In genomic region chr20:51022803-51023616, GRCh38 we compare ENCODE assay signal across 8 cellular contexts. TPM values are rescaled to one million over a fixed set of nuclear protein-coding genes. Genes with fewer than 3 reads are reported as not detected.
A peak's percentile ranks its signal among the peaks of the same experiment; 100 is the strongest.
DNase-seq lines count a peak whose midpoint lies in the region; ATAC-seq and TF ChIP-seq lines count a peak whose summit lies in the region.

TSS of gene KCNG1 (minus strand) at chr20:51023107. CDS start at chr20:51010338, 12,769 bp downstream.

- H3K27me3 ChIP-seq in IMR-90 (ENCODE audit: control insufficient read depth, insufficient read depth, low read length): peaks cover 4% of the 10 kb centered on the region; the same call in 1 of the 2 replicates

- intact Hi-C loops in IMR-90 (cut with micrococcal nuclease): no loop called here

- peak within 1 kb of the TSS; percentile 76 for H3K4me3 ChIP-seq in IMR-90 (ENCODE audit: insufficient read depth, low read depth, low read length)
- peak within 1 kb of the TSS; percentile 62 for H3K4me3 ChIP-seq in WI38 (ENCODE audit: low read depth, low read length)
- peak within 1 kb of the TSS; percentile 74 for H3K4me3 ChIP-seq in coronary artery

- H3K4me2 ChIP-seq in IMR-90 (ENCODE audit: low read depth, low read length): peak within 1 kb of the TSS; percentile 87

- ATAC-seq in IMR-90 (ENCODE audit: low read depth) (peak; percentile 99), left lobe of liver (peak; percentile 97)

- H4K91ac ChIP-seq in IMR-90 (ENCODE audit: insufficient read depth, low read depth, low read length): peak within 1 kb of the TSS; percentile 82

- CTCF ChIA-PET in IMR-90 (lab: Yijun Ruan, JAX): interaction anchor here (0.6 kb wide), 1 partner anchor 337 kb away, joined by 3 read pairs; no protein-coding TSS in a partner anchor

- H3K14ac ChIP-seq in IMR-90 (replicated peaks; ENCODE audit: low read depth, low read length): peak within 1 kb of the TSS; percentile 80

- H3K56ac ChIP-seq in IMR-90 (ENCODE audit: extremely low read depth, insufficient read depth, low read length): no peak within 1 kb of the TSS; the same call in 1 of the 2 replicates

- peak within 1 kb of the TSS; percentile 56 for H2AK5ac ChIP-seq in IMR-90 (ENCODE audit: low read depth, low read length)

- TF ChIP-seq CTCF in IMR-90 (conservative IDR thresholded peaks at IDR 0.05; ENCODE audit: low read depth, low read length): no peak
- no peak for TF ChIP-seq CTCF in WI38 (IDR thresholded peaks at IDR 0.05; ENCODE audit: low read depth, low read length)
- TF ChIP-seq CTCF in coronary artery (IDR thresholded peaks at IDR 0.05): no peak

- in situ Hi-C loops in G401 (cut with HindIII; ENCODE audit: low sequenced_read_pairs) (no loop called here), IMR-90 (cut with MboI; ENCODE audit: low sequenced_read_pairs) (no loop called here)

- H3K18ac ChIP-seq in IMR-90 (ENCODE audit: low read depth, low read length): 0 out of 2 replicates have a peak within 1 kb of the TSS, but pooled peaks have one; percentile 16

- peak within 1 kb of the TSS; percentile 81; the same call in 1 of the 2 replicates for H2BK120ac ChIP-seq in IMR-90 (ENCODE audit: low read depth, low read length)

- DNase-seq in G401 (ENCODE audit: low spot score) (peak; percentile 73), IMR-90 (peak; percentile 75), coronary artery (ENCODE audit: low spot score) (no peak), left lobe of liver (ENCODE audit: low spot score) (peak; percentile 64), KG1 (lab: John Stamatoyannopoulos, UW) (no peak)
- DNase-seq in stimulated activated CD4-positive, alpha-beta T cell treated with anti-CD3 and anti-CD28 coated beads, Interleukin-2, amount 100 ng/mL, for 4 hours (ENCODE audit: low read depth): peak; percentile 5
- DNase-seq in effector CD4-positive, alpha-beta T cell: no peak

- dilution Hi-C loops in IMR-90 (cut with HindIII; ENCODE audit: low sequenced_read_pairs, unreplicated experiment): no loop called here

- POLR2A ChIA-PET in IMR-90 (lab: Charles Lee; ENCODE audit: unreplicated experiment): no interaction called here

- H3K36me3 ChIP-seq in IMR-90 (ENCODE audit: control insufficient read depth, insufficient read depth, low read length): peaks cover 4% of the 10 kb centered on the region; the same call in 1 of the 2 replicates

- peak within 1 kb of the TSS; percentile 43; the same call in 1 of the 2 replicates for H4K5ac ChIP-seq in IMR-90 (ENCODE audit: low read depth, low read length)

- 2% methylated on average over 63 of the region's 108 CpGs; no CpG with 5 or more reads in 1 of the 2 experiments for WGBS in IMR-90 (ENCODE audit: extremely low coverage in 2 of 2, insufficient read length in 1 of 2), 2 experiments

- peak within 1 kb of the TSS; percentile 33; the same call in 1 of the 2 replicates for H3K27ac ChIP-seq in IMR-90 (ENCODE audit: insufficient read depth, low read length)
- H3K27ac ChIP-seq in coronary artery: no peak within 1 kb of the TSS

- peak within 1 kb of the TSS; percentile 77 for H3K23ac ChIP-seq in IMR-90 (ENCODE audit: low read depth, low read length)

- no peaks in the 10 kb centered on the region for H3K9me3 ChIP-seq in IMR-90 (ENCODE audit: control insufficient read depth, insufficient read depth, low read length)

- peak within 1 kb of the TSS; percentile 79 for H3K4ac ChIP-seq in IMR-90 (ENCODE audit: low read depth, low read length)

- peak within 1 kb of the TSS; percentile 64 for H3K9ac ChIP-seq in IMR-90 (ENCODE audit: low read depth, low read length)

- peak within 1 kb of the TSS; percentile 9 to 87; a peak in 3 of 4 replicates for H4K8ac ChIP-seq in IMR-90 (ENCODE audit: low read depth in 2 of 2, low read length in 2 of 2)

- TF ChIP-seq RAD21 in IMR-90 (IDR thresholded peaks at IDR 0.05; ENCODE audit: low read length): no peak

- peak within 1 kb of the TSS; percentile 75 for H2AK9ac ChIP-seq in IMR-90 (replicated peaks; ENCODE audit: low read depth, low read length, poor library complexity)

- peak within 1 kb of the TSS; percentile 97 for H2AFZ ChIP-seq in IMR-90 (replicated peaks; ENCODE audit: low read length, poor library complexity)

- H3K4me1 ChIP-seq in IMR-90 (ENCODE audit: control insufficient read depth, insufficient read depth, low read length): peaks cover 12% of the 10 kb centered on the region

- H2BK20ac ChIP-seq in IMR-90 (ENCODE audit: low read depth, low read length): no peak within 1 kb of the TSS

- peak; percentile 94 for TF ChIP-seq POLR2A in IMR-90 (IDR thresholded peaks at IDR 0.05; ENCODE audit: low read depth, low read length)

- peaks cover 7% of the 10 kb centered on the region; the same call in 1 of the 2 replicates for H4K20me1 ChIP-seq in IMR-90 (ENCODE audit: insufficient read depth, low read length)

- H3K9me1 ChIP-seq in IMR-90 (ENCODE audit: insufficient read depth, low read length): peaks cover 3% of the 10 kb centered on the region; the same call in 1 of the 2 replicates

- peak within 1 kb of the TSS; percentile 44 for H2BK5ac ChIP-seq in IMR-90 (ENCODE audit: low read depth, low read length, poor library complexity, severe bottlenecking)

- no TSS peak for BruUV-seq in IMR-90 (replicated peaks; lab: Mats Ljungman, UMichigan)

- peaks cover 25 to 46% of the 10 kb centered on the region in 2 experiments for H3K79me1 ChIP-seq in IMR-90 (ENCODE audit: low read depth in 1 of 2, low read length in 2 of 2)

- 0 out of 3 replicates have a peak within 1 kb of the TSS, but pooled peaks have one; percentile 23 for H2BK15ac ChIP-seq in IMR-90 (ENCODE audit: low read depth, low read length)

TF ChIP-seq in IMR-90, 13 proteins besides CTCF, POLR2A, EP300 and RAD21:
- TF ChIP-seq MAZ (IDR thresholded peaks at IDR 0.05; ENCODE audit: borderline replicate concordance, low read depth, low read length): peak; percentile 60; the same call in 1 of the 2 replicates
- TF ChIP-seq USF2 (IDR thresholded peaks at IDR 0.05; ENCODE audit: low read depth, low read length): peak; percentile 86
- TF ChIP-seq NFE2L2 (IDR thresholded peaks at IDR 0.05; ENCODE audit: low read depth, low read length): no peak

RNA-seq across cellular contexts. Expression of gene KCNG1, which starts in this region (rescaled TPM):
- total RNA-seq in G401 (2014; rRNA removed; shearing (Covaris generic)): 0.85 and 1.4 TPM in 2 replicates
- total RNA-seq in IMR-90 (2012; rRNA removed) (23.6 and 23.7 TPM in 2 replicates), left lobe of liver (0.20 TPM)
- polyA plus RNA-seq in IMR-90 (2012; rRNA removed): 51.4 and 54.6 TPM in 2 replicates
- polyA plus RNA-seq in IMR-90 (2012; cell fraction: cytosol; rRNA removed): 46.1 and 81.9 TPM in 2 replicates
- 44.6 and 106 TPM in 2 replicates for polyA plus RNA-seq in IMR-90 (2012; cell fraction: nucleus; rRNA removed; ENCODE audit: low replicate concordance)

Comparison
In these comparisons a context has a peak if more than half of its experiments do, and no peak if none do; other contexts are left out.
1. RNA of gene KCNG1 (total RNA-seq): 23.6 to 23.7 TPM in IMR-90; 0.85 to 1.4 TPM in G401 and 0.20 TPM in left lobe of liver (single experiment); every median in the first group is over 10 times any median in the second.
2. Peak in DNase-seq and ATAC-seq in left lobe of liver; RNA of the gene not detected or under 1 TPM.
3. DNase-seq: peak in G401 (single experiment), IMR-90 (single experiment) and stimulated activated CD4-positive, alpha-beta T cell treated with anti-CD3 and anti-CD28 coated beads, Interleukin-2, amount 100 ng/mL, for 4 hours (single experiment); none in coronary artery (single experiment), KG1 (single experiment) and effector CD4-positive, alpha-beta T cell (single experiment).
4. Peak in every context shown above with its lines, with median percentiles within 50 percentile points of each other: H3K4me3 ChIP-seq.